Comparison of ENCODE assay signal across 24 cellular contexts in the genomic region with DNA sequence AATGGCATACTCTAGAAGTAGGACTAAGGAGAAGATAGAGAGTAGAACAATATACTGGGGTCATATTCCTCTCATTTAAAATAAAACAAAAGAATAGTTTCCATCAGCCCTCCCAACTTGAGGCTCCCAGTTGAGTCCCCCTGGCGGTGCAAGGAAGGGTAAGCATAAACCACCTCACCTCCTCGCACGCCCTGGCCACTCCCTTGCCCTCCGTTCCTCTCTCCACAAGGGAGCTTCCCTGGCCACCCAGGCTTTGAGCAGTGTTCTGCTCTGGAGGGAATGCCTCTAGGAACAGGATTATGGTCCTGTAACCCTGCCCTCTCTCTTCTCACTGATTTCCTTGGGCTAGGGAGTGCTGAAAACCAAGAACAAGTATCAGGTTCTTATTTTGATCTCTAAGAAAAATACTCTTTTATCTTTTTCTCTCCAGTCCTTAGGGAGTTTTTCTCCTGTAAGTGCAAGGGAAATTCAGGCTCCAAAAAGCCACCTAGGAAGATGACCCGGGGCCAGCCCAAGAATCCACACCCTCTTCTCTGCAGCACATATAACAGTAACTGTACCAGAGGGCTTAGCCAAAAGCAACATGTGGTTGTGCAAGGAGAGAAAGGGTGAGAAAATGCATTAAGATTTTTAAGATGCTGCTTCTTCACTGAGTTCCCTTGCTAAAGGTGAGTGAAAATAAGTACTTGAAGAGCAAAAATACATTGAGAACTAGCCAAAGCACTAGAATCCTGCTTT.
A peak's percentile ranks its signal among the peaks of the same experiment; 100 is the strongest.
DNase-seq lines count a peak whose midpoint lies in the region; ATAC-seq and TF ChIP-seq lines count a peak whose summit lies in the region.
"Had no signal": no experiment of that assay in that cellular context is flagged by ENCODE, and none has a peak within 500 bp of the region (broad histone marks: within the 10 kb centered on the region; RNA-seq: fewer than 3 reads in every experiment).

No MANE protein-coding gene starts in this region.

- TF ChIP-seq CTCF in OCI-LY7 (conservative IDR thresholded peaks at IDR 0.05; ENCODE audit: low read length) (peak; percentile 47), epithelial cell of proximal tubule (conservative IDR thresholded peaks at IDR 0.05; ENCODE audit: low read depth, low read length) (peak; percentile 14), natural killer cell (IDR thresholded peaks at IDR 0.05) (no peak)

- no peaks in the 10 kb centered on the region for H3K79me2 ChIP-seq in OCI-LY7 (ENCODE audit: insufficient read depth, low read depth, low read length)

- H2BK120ac ChIP-seq in neuronal stem cell (ENCODE audit: low read depth, low read length), result no peak overlapping the region

- H4K91ac ChIP-seq in neuronal stem cell (ENCODE audit: low read depth, low read length, poor library complexity), result no peak overlapping the region

- H3K4me1 Mint-ChIP-seq in natural killer cell, result no peaks in the 10 kb centered on the region
- no peaks in the 10 kb centered on the region for H3K4me1 Mint-ChIP-seq in naive thymus-derived CD4-positive, alpha-beta T cell
- H3K4me1 Mint-ChIP-seq: activated naive CD8-positive, alpha-beta T cell treated with anti-CD3 and anti-CD28 coated beads for 36 hours had no signal

- no peaks in the 10 kb centered on the region for H3K9me3 Mint-ChIP-seq in natural killer cell
- no peaks in the 10 kb centered on the region for H3K9me3 Mint-ChIP-seq in naive thymus-derived CD4-positive, alpha-beta T cell
- H3K9me3 Mint-ChIP-seq: activated CD4-positive, alpha-beta memory T cell treated with anti-CD3 and anti-CD28 coated beads for 36 hours; activated naive CD8-positive, alpha-beta T cell treated with anti-CD3 and anti-CD28 coated beads for 36 hours; activated T-helper 2 cell treated with anti-CD3 and anti-CD28 coated beads, Interferon-gamma antibody, Interleukin-2, Interleukin-4, amounts not matched to agents 10 μg/mL and 5 μg/mL and 100 μg/mL, durations not matched to agents 14 hours and 24 hours and 36 hours; type B pancreatic cell had no signal

- H3K79me1 ChIP-seq in neuronal stem cell (ENCODE audit: low read depth, low read length), result no peaks in the 10 kb centered on the region

- no peak overlapping the region for H2BK15ac ChIP-seq in neuronal stem cell (ENCODE audit: low read length)

- H3K27me3 ChIP-seq in neuronal stem cell (ENCODE audit: control insufficient read depth in 3 of 3, insufficient read depth in 3 of 3, low read depth in 1 of 3, low read length in 3 of 3), result peaks cover 0 to 3% (median 0%) of the 10 kb centered on the region in 3 experiments
- H3K27me3 ChIP-seq in naive thymus-derived CD4-positive, alpha-beta T cell (ENCODE audit: control insufficient read depth in 2 of 2, insufficient read depth in 2 of 2, low read length in 2 of 2), result no peaks in the 10 kb centered on the region
- H3K27me3 ChIP-seq: BLaER1 treated with 17β-estradiol and CSF1 and Interleukin-3, amounts not matched to agents 10 nM and 100 nM had no signal

- ATAC-seq in natural killer cell (no peak), HG02884 (IDR thresholded peaks at IDR 0.05; ENCODE audit: unreplicated experiment) (no peak)
- ATAC-seq in naive thymus-derived CD4-positive, alpha-beta T cell, result no peak
- ATAC-seq: PC-3 had no signal

- H3K9me2 ChIP-seq in OCI-LY7 (ENCODE audit: insufficient read depth, low read length), result no peaks in the 10 kb centered on the region

- H3K4me2 ChIP-seq in OCI-LY7 (ENCODE audit: low read length) (no peak overlapping the region), neuronal stem cell (ENCODE audit: insufficient read depth, low read length, poor library complexity, severe bottlenecking) (no peak overlapping the region)
- H3K4me2 ChIP-seq: BLaER1 treated with 17β-estradiol and CSF1 and Interleukin-3, amounts not matched to agents 10 nM and 100 nM had no signal

- H3K27ac ChIP-seq in OCI-LY7 (ENCODE audit: low read depth, low read length, poor library complexity, severe bottlenecking) (no peak overlapping the region), neuronal stem cell (replicated peaks; ENCODE audit: low read length) (no peak overlapping the region)
- H3K27ac ChIP-seq in naive thymus-derived CD4-positive, alpha-beta T cell (ENCODE audit: low read depth, low read length), result no peak overlapping the region
- H3K27ac ChIP-seq: BLaER1 treated with 17β-estradiol and CSF1 and Interleukin-3, amounts not matched to agents 10 nM and 100 nM had no signal

- H3K9me3 ChIP-seq in OCI-LY7 (ENCODE audit: low read length), result no peaks in the 10 kb centered on the region
- no peaks in the 10 kb centered on the region for H3K9me3 ChIP-seq in neuronal stem cell (replicated peaks in 1 of 2; ENCODE audit: control insufficient read depth in 2 of 2, insufficient read depth in 1 of 2, low read depth in 1 of 2, low read length in 2 of 2)
- no peaks in the 10 kb centered on the region for H3K9me3 ChIP-seq in naive thymus-derived CD4-positive, alpha-beta T cell (ENCODE audit: control insufficient read depth in 2 of 3, low read length in 3 of 3)
- H3K9me3 ChIP-seq: BLaER1 treated with 17β-estradiol and CSF1 and Interleukin-3, amounts not matched to agents 10 nM and 100 nM had no signal

- no peaks in the 10 kb centered on the region for H3K36me3 ChIP-seq in OCI-LY7 (ENCODE audit: insufficient read depth, low read length)
- H3K36me3 ChIP-seq in neuronal stem cell (replicated peaks in 1 of 2; ENCODE audit: control insufficient read depth in 2 of 2, insufficient read depth in 2 of 2, low read length in 2 of 2), result no peaks in the 10 kb centered on the region
- H3K36me3 ChIP-seq in naive thymus-derived CD4-positive, alpha-beta T cell (ENCODE audit: control insufficient read depth in 2 of 3, insufficient read depth in 3 of 3, low read length in 3 of 3), result no peaks in the 10 kb centered on the region
- H3K36me3 ChIP-seq: BLaER1 treated with 17β-estradiol and CSF1 and Interleukin-3, amounts not matched to agents 10 nM and 100 nM had no signal

- H4K8ac ChIP-seq in neuronal stem cell (ENCODE audit: low read depth, low read length), result no peak overlapping the region

- no peak overlapping the region for H3K4me3 ChIP-seq in OCI-LY7 (ENCODE audit: low read depth, low read length, poor library complexity, severe bottlenecking)
- no peak overlapping the region for H3K4me3 ChIP-seq in epithelial cell of proximal tubule (ENCODE audit: low read depth, low read length)
- H3K4me3 ChIP-seq in neuronal stem cell (ENCODE audit: low read length in 2 of 2), result no peak overlapping the region
- H3K4me3 ChIP-seq in naive thymus-derived CD4-positive, alpha-beta T cell (ENCODE audit: low read length), result no peak overlapping the region
- H3K4me3 ChIP-seq: BLaER1 treated with 17β-estradiol and CSF1 and Interleukin-3, amounts not matched to agents 10 nM and 100 nM had no signal

- CTCF ChIA-PET in OCI-LY7 (lab: Charles Lee; ENCODE audit: unreplicated experiment), result no interaction called here
- CTCF ChIA-PET in naive thymus-derived CD4-positive, alpha-beta T cell (lab: Charles Lee), result no interaction called here

- no TSS peak for BruUV-seq in OCI-LY7 (replicated peaks; lab: Mats Ljungman, UMichigan)

- H4K20me1 ChIP-seq in OCI-LY7 (ENCODE audit: insufficient read depth, low read length), result no peaks in the 10 kb centered on the region
- H4K20me1 ChIP-seq: BLaER1 treated with 17β-estradiol and CSF1 and Interleukin-3, amounts not matched to agents 10 nM and 100 nM had no signal

- H3K4me1 ChIP-seq in OCI-LY7 (ENCODE audit: insufficient read depth, low read length, poor library complexity, severe bottlenecking) (no peaks in the 10 kb centered on the region), neuronal stem cell (ENCODE audit: control insufficient read depth in 2 of 2, insufficient read depth in 1 of 2, low read depth in 1 of 2, low read length in 2 of 2) (no peaks in the 10 kb centered on the region)
- H3K4me1 ChIP-seq in naive thymus-derived CD4-positive, alpha-beta T cell (ENCODE audit: control insufficient read depth in 2 of 2, insufficient read depth in 2 of 2, low read length in 2 of 2), result no peaks in the 10 kb centered on the region
- H3K4me1 ChIP-seq: BLaER1 treated with 17β-estradiol and CSF1 and Interleukin-3, amounts not matched to agents 10 nM and 100 nM had no signal

- DNase-seq in ELF-1 (ENCODE audit: low read depth, low spot score) (peak; percentile 28), OCI-LY7 (ENCODE audit: low spot score) (peak; percentile 4), epithelial cell of proximal tubule (ENCODE audit: low read depth) (no peak), neuronal stem cell (ENCODE audit: low spot score) (no peak), natural killer cell (no peak), NCI-H748 (lab: John Stamatoyannopoulos, UW; ENCODE audit: unreplicated experiment) (no peak)
- DNase-seq in naive thymus-derived CD4-positive, alpha-beta T cell, result no peak
- DNase-seq: activated CD4-positive, alpha-beta memory T cell treated with anti-CD3 and anti-CD28 coated beads for 36 hours; activated CD4-positive, CD25-positive, alpha-beta regulatory T cell; activated CD8-positive, alpha-beta memory T cell treated with anti-CD3 and anti-CD28 coated beads, Interleukin-2, amount 50 U/mL, for 48 hours; activated naive CD8-positive, alpha-beta T cell treated with anti-CD3 and anti-CD28 coated beads for 36 hours; cerebellar nuclear complex; DND-41; glutamatergic neuron; mesenchymal stem cell; NCI-H1105 treated with DMSO at 0.1 percent for 48 hours; NCI-H2081; PC-3; posterior cingulate gyrus; SHP77 had no signal

- intact Hi-C loops in OCI-LY7 (cut with micrococcal nuclease; ENCODE audit: unreplicated experiment) (no loop called here), natural killer cell (cut with micrococcal nuclease) (no loop called here)
- intact Hi-C loops in naive thymus-derived CD4-positive, alpha-beta T cell (cut with micrococcal nuclease), result no loop called here

- H3K18ac ChIP-seq in neuronal stem cell (ENCODE audit: low read length), result peak overlapping the region; percentile 87

- H3K4me3 Mint-ChIP-seq in natural killer cell, result no peak overlapping the region
- no peak overlapping the region for H3K4me3 Mint-ChIP-seq in naive thymus-derived CD4-positive, alpha-beta T cell
- H3K4me3 Mint-ChIP-seq: activated CD4-positive, alpha-beta memory T cell treated with anti-CD3 and anti-CD28 coated beads for 36 hours; activated naive CD8-positive, alpha-beta T cell treated with anti-CD3 and anti-CD28 coated beads for 36 hours; type B pancreatic cell had no signal

- H3K36me3 Mint-ChIP-seq in natural killer cell, result no peaks in the 10 kb centered on the region
- no peaks in the 10 kb centered on the region for H3K36me3 Mint-ChIP-seq in naive thymus-derived CD4-positive, alpha-beta T cell
- H3K36me3 Mint-ChIP-seq: activated CD4-positive, alpha-beta memory T cell treated with anti-CD3 and anti-CD28 coated beads for 36 hours; activated naive CD8-positive, alpha-beta T cell treated with anti-CD3 and anti-CD28 coated beads for 36 hours; type B pancreatic cell had no signal

- peak overlapping the region; percentile 60 for H3K9ac ChIP-seq in neuronal stem cell (ENCODE audit: low read depth, low read length, poor library complexity)
- H3K9ac ChIP-seq: BLaER1 treated with 17β-estradiol and CSF1 and Interleukin-3, amounts not matched to agents 10 nM and 100 nM had no signal

- H2BK5ac ChIP-seq in neuronal stem cell (ENCODE audit: low read length), result no peak overlapping the region

- no peak overlapping the region for H2AK5ac ChIP-seq in neuronal stem cell (ENCODE audit: low read depth, low read length)

- no peak overlapping the region for H2BK12ac ChIP-seq in neuronal stem cell (ENCODE audit: low read length)

- no CpG with 5 or more reads among the region's 5 CpGs for WGBS in neuronal stem cell (ENCODE audit: extremely low coverage in 2 of 2, insufficient read length in 2 of 2, insufficient replicate concordance in 1 of 2), 2 donors

- no peak overlapping the region for H3K14ac ChIP-seq in neuronal stem cell (ENCODE audit: low read length)

- H3K4ac ChIP-seq in neuronal stem cell (ENCODE audit: low read length), result no peak overlapping the region

- H2AFZ ChIP-seq in OCI-LY7 (ENCODE audit: low read length) (no peak overlapping the region), neuronal stem cell (ENCODE audit: low read length) (no peak overlapping the region)

- no peak overlapping the region for H3K23ac ChIP-seq in neuronal stem cell (ENCODE audit: low read depth, low read length, poor library complexity)

- no peak overlapping the region for H3K27ac Mint-ChIP-seq in natural killer cell
- H3K27ac Mint-ChIP-seq in naive thymus-derived CD4-positive, alpha-beta T cell, result no peak overlapping the region
- H3K27ac Mint-ChIP-seq: activated CD4-positive, alpha-beta memory T cell treated with anti-CD3 and anti-CD28 coated beads for 36 hours; activated naive CD8-positive, alpha-beta T cell treated with anti-CD3 and anti-CD28 coated beads for 36 hours; activated T-helper 2 cell treated with anti-CD3 and anti-CD28 coated beads, Interferon-gamma antibody, Interleukin-2, Interleukin-4, amounts not matched to agents 10 μg/mL and 5 μg/mL and 100 μg/mL, durations not matched to agents 14 hours and 24 hours and 36 hours; type B pancreatic cell had no signal

- peaks cover 0 to 9% of the 10 kb centered on the region in 2 donors for H3K27me3 Mint-ChIP-seq in natural killer cell (ENCODE audit: low read depth in 2 of 2)
- H3K27me3 Mint-ChIP-seq in naive thymus-derived CD4-positive, alpha-beta T cell, result peaks cover 0 to 15% (median 7%) of the 10 kb centered on the region in 5 donors
- H3K27me3 Mint-ChIP-seq: activated naive CD8-positive, alpha-beta T cell treated with anti-CD3 and anti-CD28 coated beads for 36 hours; type B pancreatic cell had no signal

- POLR2A ChIA-PET in OCI-LY7 (lab: Charles Lee), result interaction anchor here (0.5 kb wide), 1 partner anchor 23 kb away, joined by 3 read pairs; no protein-coding TSS in a partner anchor
- POLR2A ChIA-PET in naive thymus-derived CD4-positive, alpha-beta T cell (lab: Charles Lee), result no interaction called here

Comparison
In these comparisons a context has a peak if more than half of its experiments do, and no peak if none do; other contexts are left out.
1. DNase-seq: peak in ELF-1 (single experiment) and OCI-LY7 (single experiment); none in epithelial cell of proximal tubule (single experiment), neuronal stem cell (single experiment), natural killer cell (single experiment), naive thymus-derived CD4-positive, alpha-beta T cell (0 of 9) and NCI-H748 (single experiment).